ENCODE assay signal across 1 cellular context in the genomic region with DNA sequence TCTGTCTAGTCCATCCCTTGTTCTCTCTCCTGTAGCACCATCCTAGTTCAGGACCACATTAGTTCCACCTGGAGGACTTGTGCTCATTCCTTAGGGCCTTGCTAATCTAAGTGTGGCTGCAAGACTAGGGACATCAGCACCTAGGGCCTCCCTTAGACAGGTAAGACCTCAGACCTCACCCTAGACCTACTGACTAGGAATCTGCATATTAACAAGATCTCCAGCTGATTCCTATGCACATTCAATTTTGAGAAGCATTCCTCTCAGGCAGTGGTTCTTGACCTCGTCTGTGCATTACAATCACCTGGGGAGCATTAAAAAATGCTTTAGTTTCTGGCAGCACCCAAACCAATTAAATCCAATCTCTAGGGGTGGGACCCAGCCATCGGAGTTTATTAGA.
TF ChIP-seq lines count a peak whose summit lies in the region.

No MANE protein-coding gene starts in this region.

TF ChIP-seq in GM23338, 12 proteins besides CTCF, POLR2A, EP300 and RAD21 (continued from another document):
- TF ChIP-seq EZH2phosphoT487 (IDR thresholded peaks at IDR 0.05; ENCODE audit: unreplicated experiment) (no peak), POLR2AphosphoS5 (IDR thresholded peaks at IDR 0.05; ENCODE audit: low read depth) (no peak)
